Comparison of ENCODE assay signal across 1 cellular context in the genomic region with DNA sequence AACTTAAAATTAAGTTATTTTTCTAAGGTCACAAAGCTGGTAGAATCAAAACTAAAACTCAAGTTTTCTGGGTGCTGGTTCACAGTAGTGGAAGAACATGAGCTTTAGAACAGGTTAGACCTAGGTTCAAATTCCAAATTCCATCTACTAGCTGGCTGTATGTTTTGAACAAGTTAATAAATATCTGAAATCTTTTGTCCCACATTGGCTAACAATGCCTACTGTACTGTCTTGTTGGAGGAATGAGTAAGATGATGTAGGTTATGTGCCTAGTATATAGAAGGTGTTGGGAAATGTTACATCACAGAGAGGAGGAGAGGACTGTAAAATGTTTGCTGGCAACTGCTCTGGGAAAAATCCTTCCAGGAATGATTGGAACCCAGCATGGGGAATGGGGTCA.
TF ChIP-seq lines count a peak whose summit lies in the region.

No MANE protein-coding gene starts in this region.

TF ChIP-seq in HepG2, 621 proteins besides CTCF, POLR2A, EP300 and RAD21 (continues in another document):
- TF ChIP-seq XBP1 (CRISPR knock-in tag; IDR thresholded peaks at IDR 0.05) (no peak), ZNF614 (CRISPR knock-in tag; IDR thresholded peaks at IDR 0.05; ENCODE audit: borderline replicate concordance) (0 out of 2 replicates have a peak, but pooled peaks have one; percentile 54), ZNF367 (CRISPR knock-in tag; IDR thresholded peaks at IDR 0.05; ENCODE audit: borderline replicate concordance) (no peak), FOXC1 (CRISPR knock-in tag; IDR thresholded peaks at IDR 0.05; ENCODE audit: borderline replicate concordance) (no peak), MIER2 (CRISPR knock-in tag; IDR thresholded peaks at IDR 0.05) (no peak), ZNF550 (CRISPR knock-in tag; IDR thresholded peaks at IDR 0.05; ENCODE audit: borderline replicate concordance) (no peak), DR1 (CRISPR knock-in tag; IDR thresholded peaks at IDR 0.05) (no peak), CBX5 (CRISPR knock-in tag; IDR thresholded peaks at IDR 0.05; ENCODE audit: borderline replicate concordance) (no peak), RARA (CRISPR knock-in tag; IDR thresholded peaks at IDR 0.05) (peak; percentile 54), KDM1A (CRISPR knock-in tag; IDR thresholded peaks at IDR 0.05) (no peak), ZFP36L1 (CRISPR knock-in tag; IDR thresholded peaks at IDR 0.05) (no peak), ZFAT (CRISPR knock-in tag; conservative IDR thresholded peaks at IDR 0.05) (no peak), NFRKB (IDR thresholded peaks at IDR 0.05) (no peak), ELF3 (CRISPR knock-in tag; IDR thresholded peaks at IDR 0.05) (0 out of 2 replicates have a peak, but pooled peaks have one; percentile 45), TBX2 (CRISPR knock-in tag; IDR thresholded peaks at IDR 0.05; ENCODE audit: borderline replicate concordance) (no peak), ZNF660 (CRISPR knock-in tag; IDR thresholded peaks at IDR 0.05; ENCODE audit: borderline replicate concordance, low read depth) (no peak), PPARG (CRISPR knock-in tag; conservative IDR thresholded peaks at IDR 0.05) (no peak), RCOR2 (CRISPR knock-in tag; IDR thresholded peaks at IDR 0.05) (0 out of 2 replicates have a peak, but pooled peaks have one; percentile 51), ZNF343 (CRISPR knock-in tag; IDR thresholded peaks at IDR 0.05) (no peak), CREM (IDR thresholded peaks at IDR 0.05) (peak; percentile 32; the same call in 1 of the 2 replicates), CREM (CRISPR knock-in tag; IDR thresholded peaks at IDR 0.05) (no peak), MATR3 (CRISPR knock-in tag; IDR thresholded peaks at IDR 0.05) (no peak), MAFK (conservative IDR thresholded peaks at IDR 0.05 in 1 of 2, IDR thresholded peaks at IDR 0.05 in 1 of 2; ENCODE audit: low read length in 2 of 2) (no peak), ZBTB1 (CRISPR knock-in tag; IDR thresholded peaks at IDR 0.05; ENCODE audit: borderline replicate concordance) (no peak), ZNF205 (CRISPR knock-in tag; IDR thresholded peaks at IDR 0.05) (no peak), ZNF598 (CRISPR knock-in tag; IDR thresholded peaks at IDR 0.05; ENCODE audit: borderline replicate concordance) (no peak), GFI1 (CRISPR knock-in tag; IDR thresholded peaks at IDR 0.05; ENCODE audit: borderline replicate concordance) (no peak), ZBTB21 (CRISPR knock-in tag; IDR thresholded peaks at IDR 0.05) (no peak), TBP (CRISPR knock-in tag; IDR thresholded peaks at IDR 0.05) (no peak), NR2C2 (CRISPR knock-in tag; IDR thresholded peaks at IDR 0.05; ENCODE audit: borderline replicate concordance) (no peak), BHLHE40 (IDR thresholded peaks at IDR 0.05; ENCODE audit: low read length) (no peak), ZNF432 (CRISPR knock-in tag; IDR thresholded peaks at IDR 0.05; ENCODE audit: borderline replicate concordance) (no peak), KLF16 (CRISPR knock-in tag; IDR thresholded peaks at IDR 0.05) (peak in 1 of 2 experiments; percentile 30; a peak in 1 of 4 replicates), NR2F6 (IDR thresholded peaks at IDR 0.05) (no peak), NR2F6 (CRISPR knock-in tag; IDR thresholded peaks at IDR 0.05) (0 out of 2 replicates have a peak, but pooled peaks have one; percentile 13), SNAPC2 (CRISPR knock-in tag; IDR thresholded peaks at IDR 0.05) (no peak), POLR2G (IDR thresholded peaks at IDR 0.05; ENCODE audit: low read depth, low read length) (no peak)
- TF ChIP-seq, protein P1, sequence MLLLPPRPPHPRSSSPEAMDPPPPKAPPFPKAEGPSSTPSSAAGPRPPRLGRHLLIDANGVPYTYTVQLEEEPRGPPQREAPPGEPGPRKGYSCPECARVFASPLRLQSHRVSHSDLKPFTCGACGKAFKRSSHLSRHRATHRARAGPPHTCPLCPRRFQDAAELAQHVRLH (CRISPR knock-in tag; IDR thresholded peaks at IDR 0.05; ENCODE audit: borderline replicate concordance, low read depth), result no peak
- TF ChIP-seq, protein P2, sequence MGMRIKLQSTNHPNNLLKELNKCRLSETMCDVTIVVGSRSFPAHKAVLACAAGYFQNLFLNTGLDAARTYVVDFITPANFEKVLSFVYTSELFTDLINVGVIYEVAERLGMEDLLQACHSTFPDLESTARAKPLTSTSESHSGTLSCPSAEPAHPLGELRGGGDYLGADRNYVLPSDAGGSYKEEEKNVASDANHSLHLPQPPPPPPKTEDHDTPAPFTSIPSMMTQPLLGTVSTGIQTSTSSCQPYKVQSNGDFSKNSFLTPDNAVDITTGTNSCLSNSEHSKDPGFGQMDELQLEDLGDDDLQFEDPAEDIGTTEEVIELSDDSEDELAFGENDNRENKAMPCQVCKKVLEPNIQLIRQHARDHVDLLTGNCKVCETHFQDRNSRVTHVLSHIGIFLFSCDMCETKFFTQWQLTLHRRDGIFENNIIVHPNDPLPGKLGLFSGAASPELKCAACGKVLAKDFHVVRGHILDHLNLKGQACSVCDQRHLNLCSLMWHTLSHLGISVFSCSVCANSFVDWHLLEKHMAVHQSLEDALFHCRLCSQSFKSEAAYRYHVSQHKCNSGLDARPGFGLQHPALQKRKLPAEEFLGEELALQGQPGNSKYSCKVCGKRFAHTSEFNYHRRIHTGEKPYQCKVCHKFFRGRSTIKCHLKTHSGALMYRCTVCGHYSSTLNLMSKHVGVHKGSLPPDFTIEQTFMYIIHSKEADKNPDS (CRISPR knock-in tag; IDR thresholded peaks at IDR 0.05), result no peak
- TF ChIP-seq, protein P3, sequence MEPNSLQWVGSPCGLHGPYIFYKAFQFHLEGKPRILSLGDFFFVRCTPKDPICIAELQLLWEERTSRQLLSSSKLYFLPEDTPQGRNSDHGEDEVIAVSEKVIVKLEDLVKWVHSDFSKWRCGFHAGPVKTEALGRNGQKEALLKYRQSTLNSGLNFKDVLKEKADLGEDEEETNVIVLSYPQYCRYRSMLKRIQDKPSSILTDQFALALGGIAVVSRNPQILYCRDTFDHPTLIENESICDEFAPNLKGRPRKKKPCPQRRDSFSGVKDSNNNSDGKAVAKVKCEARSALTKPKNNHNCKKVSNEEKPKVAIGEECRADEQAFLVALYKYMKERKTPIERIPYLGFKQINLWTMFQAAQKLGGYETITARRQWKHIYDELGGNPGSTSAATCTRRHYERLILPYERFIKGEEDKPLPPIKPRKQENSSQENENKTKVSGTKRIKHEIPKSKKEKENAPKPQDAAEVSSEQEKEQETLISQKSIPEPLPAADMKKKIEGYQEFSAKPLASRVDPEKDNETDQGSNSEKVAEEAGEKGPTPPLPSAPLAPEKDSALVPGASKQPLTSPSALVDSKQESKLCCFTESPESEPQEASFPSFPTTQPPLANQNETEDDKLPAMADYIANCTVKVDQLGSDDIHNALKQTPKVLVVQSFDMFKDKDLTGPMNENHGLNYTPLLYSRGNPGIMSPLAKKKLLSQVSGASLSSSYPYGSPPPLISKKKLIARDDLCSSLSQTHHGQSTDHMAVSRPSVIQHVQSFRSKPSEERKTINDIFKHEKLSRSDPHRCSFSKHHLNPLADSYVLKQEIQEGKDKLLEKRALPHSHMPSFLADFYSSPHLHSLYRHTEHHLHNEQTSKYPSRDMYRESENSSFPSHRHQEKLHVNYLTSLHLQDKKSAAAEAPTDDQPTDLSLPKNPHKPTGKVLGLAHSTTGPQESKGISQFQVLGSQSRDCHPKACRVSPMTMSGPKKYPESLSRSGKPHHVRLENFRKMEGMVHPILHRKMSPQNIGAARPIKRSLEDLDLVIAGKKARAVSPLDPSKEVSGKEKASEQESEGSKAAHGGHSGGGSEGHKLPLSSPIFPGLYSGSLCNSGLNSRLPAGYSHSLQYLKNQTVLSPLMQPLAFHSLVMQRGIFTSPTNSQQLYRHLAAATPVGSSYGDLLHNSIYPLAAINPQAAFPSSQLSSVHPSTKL (CRISPR knock-in tag; IDR thresholded peaks at IDR 0.05), result peak; percentile 76
- TF ChIP-seq, protein P4, sequence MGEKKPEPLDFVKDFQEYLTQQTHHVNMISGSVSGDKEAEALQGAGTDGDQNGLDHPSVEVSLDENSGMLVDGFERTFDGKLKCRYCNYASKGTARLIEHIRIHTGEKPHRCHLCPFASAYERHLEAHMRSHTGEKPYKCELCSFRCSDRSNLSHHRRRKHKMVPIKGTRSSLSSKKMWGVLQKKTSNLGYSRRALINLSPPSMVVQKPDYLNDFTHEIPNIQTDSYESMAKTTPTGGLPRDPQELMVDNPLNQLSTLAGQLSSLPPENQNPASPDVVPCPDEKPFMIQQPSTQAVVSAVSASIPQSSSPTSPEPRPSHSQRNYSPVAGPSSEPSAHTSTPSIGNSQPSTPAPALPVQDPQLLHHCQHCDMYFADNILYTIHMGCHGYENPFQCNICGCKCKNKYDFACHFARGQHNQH (CRISPR knock-in tag; IDR thresholded peaks at IDR 0.05), result peak; percentile 31; the same call in 1 of the 2 replicates
- TF ChIP-seq, protein P5, sequence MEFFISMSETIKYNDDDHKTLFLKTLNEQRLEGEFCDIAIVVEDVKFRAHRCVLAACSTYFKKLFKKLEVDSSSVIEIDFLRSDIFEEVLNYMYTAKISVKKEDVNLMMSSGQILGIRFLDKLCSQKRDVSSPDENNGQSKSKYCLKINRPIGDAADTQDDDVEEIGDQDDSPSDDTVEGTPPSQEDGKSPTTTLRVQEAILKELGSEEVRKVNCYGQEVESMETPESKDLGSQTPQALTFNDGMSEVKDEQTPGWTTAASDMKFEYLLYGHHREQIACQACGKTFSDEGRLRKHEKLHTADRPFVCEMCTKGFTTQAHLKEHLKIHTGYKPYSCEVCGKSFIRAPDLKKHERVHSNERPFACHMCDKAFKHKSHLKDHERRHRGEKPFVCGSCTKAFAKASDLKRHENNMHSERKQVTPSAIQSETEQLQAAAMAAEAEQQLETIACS (CRISPR knock-in tag; IDR thresholded peaks at IDR 0.05), result no peak
- TF ChIP-seq, protein P6, sequence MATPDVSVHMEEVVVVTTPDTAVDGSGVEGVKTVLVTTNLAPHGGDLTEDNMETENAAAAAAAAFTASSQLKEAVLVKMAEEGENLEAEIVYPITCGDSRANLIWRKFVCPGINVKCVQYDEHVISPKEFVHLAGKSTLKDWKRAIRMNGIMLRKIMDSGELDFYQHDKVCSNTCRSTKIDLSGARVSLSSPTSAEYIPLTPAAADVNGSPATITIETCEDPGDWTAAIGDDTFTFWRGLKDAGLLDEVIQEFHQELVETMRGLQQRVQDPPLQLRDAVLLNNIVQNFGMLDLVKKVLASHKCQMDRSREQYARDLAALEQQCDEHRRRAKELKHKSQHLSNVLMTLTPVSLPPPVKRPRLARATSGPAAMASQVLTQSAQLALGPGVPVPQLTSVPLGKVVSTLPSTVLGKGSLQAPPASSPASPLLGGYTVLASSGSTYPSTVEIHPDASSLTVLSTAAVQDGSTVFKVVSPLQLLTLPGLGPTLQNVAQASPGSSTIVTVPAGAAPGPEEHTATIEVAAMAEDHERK (CRISPR knock-in tag; IDR thresholded peaks at IDR 0.05; ENCODE audit: low read depth), result no peak
- TF ChIP-seq, protein P7, sequence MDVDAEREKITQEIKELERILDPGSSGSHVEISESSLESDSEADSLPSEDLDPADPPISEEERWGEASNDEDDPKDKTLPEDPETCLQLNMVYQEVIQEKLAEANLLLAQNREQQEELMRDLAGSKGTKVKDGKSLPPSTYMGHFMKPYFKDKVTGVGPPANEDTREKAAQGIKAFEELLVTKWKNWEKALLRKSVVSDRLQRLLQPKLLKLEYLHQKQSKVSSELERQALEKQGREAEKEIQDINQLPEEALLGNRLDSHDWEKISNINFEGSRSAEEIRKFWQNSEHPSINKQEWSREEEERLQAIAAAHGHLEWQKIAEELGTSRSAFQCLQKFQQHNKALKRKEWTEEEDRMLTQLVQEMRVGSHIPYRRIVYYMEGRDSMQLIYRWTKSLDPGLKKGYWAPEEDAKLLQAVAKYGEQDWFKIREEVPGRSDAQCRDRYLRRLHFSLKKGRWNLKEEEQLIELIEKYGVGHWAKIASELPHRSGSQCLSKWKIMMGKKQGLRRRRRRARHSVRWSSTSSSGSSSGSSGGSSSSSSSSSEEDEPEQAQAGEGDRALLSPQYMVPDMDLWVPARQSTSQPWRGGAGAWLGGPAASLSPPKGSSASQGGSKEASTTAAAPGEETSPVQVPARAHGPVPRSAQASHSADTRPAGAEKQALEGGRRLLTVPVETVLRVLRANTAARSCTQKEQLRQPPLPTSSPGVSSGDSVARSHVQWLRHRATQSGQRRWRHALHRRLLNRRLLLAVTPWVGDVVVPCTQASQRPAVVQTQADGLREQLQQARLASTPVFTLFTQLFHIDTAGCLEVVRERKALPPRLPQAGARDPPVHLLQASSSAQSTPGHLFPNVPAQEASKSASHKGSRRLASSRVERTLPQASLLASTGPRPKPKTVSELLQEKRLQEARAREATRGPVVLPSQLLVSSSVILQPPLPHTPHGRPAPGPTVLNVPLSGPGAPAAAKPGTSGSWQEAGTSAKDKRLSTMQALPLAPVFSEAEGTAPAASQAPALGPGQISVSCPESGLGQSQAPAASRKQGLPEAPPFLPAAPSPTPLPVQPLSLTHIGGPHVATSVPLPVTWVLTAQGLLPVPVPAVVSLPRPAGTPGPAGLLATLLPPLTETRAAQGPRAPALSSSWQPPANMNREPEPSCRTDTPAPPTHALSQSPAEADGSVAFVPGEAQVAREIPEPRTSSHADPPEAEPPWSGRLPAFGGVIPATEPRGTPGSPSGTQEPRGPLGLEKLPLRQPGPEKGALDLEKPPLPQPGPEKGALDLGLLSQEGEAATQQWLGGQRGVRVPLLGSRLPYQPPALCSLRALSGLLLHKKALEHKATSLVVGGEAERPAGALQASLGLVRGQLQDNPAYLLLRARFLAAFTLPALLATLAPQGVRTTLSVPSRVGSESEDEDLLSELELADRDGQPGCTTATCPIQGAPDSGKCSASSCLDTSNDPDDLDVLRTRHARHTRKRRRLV (CRISPR knock-in tag; IDR thresholded peaks at IDR 0.05), result no peak
- TF ChIP-seq, protein P8, sequence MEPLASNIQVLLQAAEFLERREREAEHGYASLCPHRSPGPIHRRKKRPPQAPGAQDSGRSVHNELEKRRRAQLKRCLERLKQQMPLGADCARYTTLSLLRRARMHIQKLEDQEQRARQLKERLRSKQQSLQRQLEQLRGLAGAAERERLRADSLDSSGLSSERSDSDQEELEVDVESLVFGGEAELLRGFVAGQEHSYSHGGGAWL (CRISPR knock-in tag; IDR thresholded peaks at IDR 0.05), result no peak
